35 cellular contexts compared by ENCODE assay signal in genomic region chr6:166916824-166917223, GRCh38.
"Had no signal": no experiment of that assay in that cellular context is flagged by ENCODE, and none has a peak within 500 bp of the region (broad histone marks: within the 10 kb centered on the region; RNA-seq: fewer than 3 reads in every experiment).

No MANE protein-coding gene starts in this region.

- H3K4me1 Mint-ChIP-seq: activated CD4-positive, alpha-beta T cell treated with anti-CD3 and anti-CD28 coated beads, Interleukin-2, amount 10 ng/mL, durations not matched to agents 24 days and 14 days; activated naive CD4-positive, alpha-beta T cell treated with anti-CD3 and anti-CD28 coated beads, Interleukin-2, amount 10 ng/mL, durations not matched to agents 7 days and 5 days; activated naive CD4-positive, alpha-beta T cell treated with anti-CD3 and anti-CD28 coated beads, Interleukin-2, amount 50 U/mL, for 24 hours; activated naive CD8-positive, alpha-beta T cell treated with anti-CD3 and anti-CD28 coated beads, Interleukin-2, amount 10 ng/mL, durations not matched to agents 7 days and 5 days; activated naive CD8-positive, alpha-beta T cell treated with anti-CD3 and anti-CD28 coated beads, Interleukin-2, amount 50 U/mL, for 24 hours; central memory CD8-positive, alpha-beta T cell had no signal

- H3K4me3 Mint-ChIP-seq: activated B cell treated with CpG ODN at 0.5 μM for 24 hours; activated CD4-positive, alpha-beta memory T cell treated with anti-CD3 and anti-CD28 coated beads for 36 hours; activated CD4-positive, alpha-beta T cell treated with anti-CD3 and anti-CD28 coated beads, Interleukin-2, amount 10 ng/mL, durations not matched to agents 24 days and 14 days; activated CD8-positive, alpha-beta T cell treated with anti-CD3 and anti-CD28 coated beads for 36 hours; activated naive CD4-positive, alpha-beta T cell treated with anti-CD3 and anti-CD28 coated beads, Interleukin-2, amount 10 ng/mL, durations not matched to agents 7 days and 5 days; activated naive CD4-positive, alpha-beta T cell treated with anti-CD3 and anti-CD28 coated beads, Interleukin-2, amount 50 U/mL, for 24 hours; activated naive CD8-positive, alpha-beta T cell; activated naive CD8-positive, alpha-beta T cell treated with anti-CD3 and anti-CD28 coated beads, Interleukin-2, amount 10 ng/mL, durations not matched to agents 7 days and 5 days; activated naive CD8-positive, alpha-beta T cell treated with anti-CD3 and anti-CD28 coated beads, Interleukin-2, amount 50 U/mL, for 24 hours; brain; central memory CD8-positive, alpha-beta T cell; T-helper 1 cell treated with Interleukin-12 subunit alpha and Interleukin-12 subunit beta and Interleukin-4 antibody, amounts not matched to agents 30 μg/mL and 1 μg/mL, for 36 hours; T-helper 2 cell treated with Interferon-gamma antibody and Interleukin-4, amounts not matched to agents 5 μg/mL and 100 μg/mL, for 36 hours had no signal

- H3K27me3 ChIP-seq: ascending aorta, cardiac muscle cell had no signal

- FAIRE-seq: bronchial epithelial cell had no signal

- H3K4me3 ChIP-seq: ascending aorta, cardiac muscle cell had no signal

- H3K27ac ChIP-seq: ascending aorta, cardiac muscle cell, VCaP had no signal

- H3K4me1 ChIP-seq: ascending aorta had no signal

- H3K27ac Mint-ChIP-seq: activated B cell treated with CpG ODN at 0.5 μM for 24 hours; activated CD4-positive, alpha-beta memory T cell treated with anti-CD3 and anti-CD28 coated beads for 36 hours; activated CD4-positive, alpha-beta T cell treated with anti-CD3 and anti-CD28 coated beads, Interleukin-2, amount 10 ng/mL, durations not matched to agents 24 days and 14 days; activated CD8-positive, alpha-beta T cell treated with anti-CD3 and anti-CD28 coated beads for 36 hours; activated naive CD4-positive, alpha-beta T cell treated with anti-CD3 and anti-CD28 coated beads, Interleukin-2, amount 10 ng/mL, durations not matched to agents 7 days and 5 days; activated naive CD4-positive, alpha-beta T cell treated with anti-CD3 and anti-CD28 coated beads, Interleukin-2, amount 50 U/mL, for 24 hours; activated naive CD8-positive, alpha-beta T cell; activated naive CD8-positive, alpha-beta T cell treated with anti-CD3 and anti-CD28 coated beads, Interleukin-2, amount 10 ng/mL, durations not matched to agents 7 days and 5 days; activated naive CD8-positive, alpha-beta T cell treated with anti-CD3 and anti-CD28 coated beads, Interleukin-2, amount 50 U/mL, for 24 hours; activated T-helper 2 cell treated with anti-CD3 and anti-CD28 coated beads, Interferon-gamma antibody, Interleukin-2, Interleukin-4, amounts not matched to agents 10 μg/mL and 5 μg/mL and 100 μg/mL, durations not matched to agents 14 hours and 24 hours and 36 hours; brain; T-helper 1 cell treated with Interleukin-12 subunit alpha and Interleukin-12 subunit beta and Interleukin-4 antibody, amounts not matched to agents 30 μg/mL and 1 μg/mL, for 36 hours; T-helper 2 cell treated with Interferon-gamma antibody and Interleukin-4, amounts not matched to agents 5 μg/mL and 100 μg/mL, for 36 hours had no signal

- H3K9me3 Mint-ChIP-seq: activated B cell treated with CpG ODN at 0.5 μM for 24 hours; activated naive CD4-positive, alpha-beta T cell treated with anti-CD3 and anti-CD28 coated beads, Interleukin-2, amount 50 U/mL, for 24 hours; central memory CD8-positive, alpha-beta T cell had no signal

- H3K27me3 Mint-ChIP-seq: activated B cell treated with CpG ODN at 0.5 μM for 24 hours; activated CD4-positive, alpha-beta memory T cell treated with anti-CD3 and anti-CD28 coated beads for 36 hours; activated CD4-positive, alpha-beta T cell treated with anti-CD3 and anti-CD28 coated beads, Interleukin-2, amount 10 ng/mL, durations not matched to agents 24 days and 14 days; activated CD8-positive, alpha-beta T cell treated with anti-CD3 and anti-CD28 coated beads for 36 hours; activated naive CD4-positive, alpha-beta T cell treated with anti-CD3 and anti-CD28 coated beads, Interleukin-2, amount 10 ng/mL, durations not matched to agents 7 days and 5 days; activated naive CD4-positive, alpha-beta T cell treated with anti-CD3 and anti-CD28 coated beads, Interleukin-2, amount 50 U/mL, for 24 hours; activated naive CD8-positive, alpha-beta T cell; activated naive CD8-positive, alpha-beta T cell treated with anti-CD3 and anti-CD28 coated beads, Interleukin-2, amount 10 ng/mL, durations not matched to agents 7 days and 5 days; activated naive CD8-positive, alpha-beta T cell treated with anti-CD3 and anti-CD28 coated beads, Interleukin-2, amount 50 U/mL, for 24 hours; brain; central memory CD8-positive, alpha-beta T cell had no signal

- DNase-seq: activated B cell treated with CpG ODN at 0.5 μM for 24 hours; activated CD4-positive, alpha-beta memory T cell treated with anti-CD3 and anti-CD28 coated beads for 36 hours; activated CD4-positive, alpha-beta T cell treated with anti-CD3 and anti-CD28 coated beads for 4 hours; activated CD4-positive, alpha-beta T cell treated with anti-CD3 and anti-CD28 coated beads, Interleukin-2, amount 10 ng/mL, durations not matched to agents 24 days and 14 days; activated CD4-positive, alpha-beta T cell treated with anti-CD3 and anti-CD28 coated beads, Interleukin-2, amount 50 U/mL, for 1 hour; activated CD4-positive, alpha-beta T cell treated with anti-CD3 and anti-CD28 coated beads, Interleukin-2, amount 50 U/mL, for 4 hours; activated CD4-positive, CD25-positive, alpha-beta regulatory T cell treated with anti-CD3 and anti-CD28 coated beads, Interleukin-2, amount 50 U/mL, for 72 hours; activated CD8-positive, alpha-beta memory T cell treated with anti-CD3 and anti-CD28 coated beads, Interleukin-2, amount 50 U/mL, for 4 hours; activated CD8-positive, alpha-beta T cell treated with anti-CD3 and anti-CD28 coated beads for 36 hours; activated effector memory CD4-positive, alpha-beta T cell treated with Interleukin-2 at 50 U/mL for 16 hours; activated gamma-delta T cell; activated naive CD4-positive, alpha-beta T cell treated with anti-CD3 and anti-CD28 coated beads, Interleukin-2, amount 10 ng/mL, durations not matched to agents 7 days and 5 days; activated naive CD4-positive, alpha-beta T cell treated with Interleukin-2 at 50 U/mL for 16 hours; activated naive CD8-positive, alpha-beta T cell treated with anti-CD3 and anti-CD28 coated beads, Interleukin-2, amount 10 ng/mL, durations not matched to agents 7 days and 5 days; activated naive CD8-positive, alpha-beta T cell treated with anti-CD3 and anti-CD28 coated beads, Interleukin-2, amount 50 U/mL, for 24 hours; activated T-cell treated with anti-CD3 and anti-CD28 coated beads for 4 hours; activated T-cell treated with anti-CD3 and anti-CD28 coated beads, Interleukin-2, amount 50 U/mL, for 1 hour; activated T-cell treated with anti-CD3 and anti-CD28 coated beads, Interleukin-2, amount 50 U/mL, for 48 hours; amygdala; anterior cingulate cortex; caudate nucleus; cerebellar nuclear complex; T-helper 2 cell; T-helper 9 cell had no signal

- H3K9me3 ChIP-seq: ascending aorta had no signal

- H3K36me3 Mint-ChIP-seq: activated naive CD8-positive, alpha-beta T cell treated with anti-CD3 and anti-CD28 coated beads, Interleukin-2, amount 10 ng/mL, durations not matched to agents 7 days and 5 days had no signal

- H3K36me3 ChIP-seq: ascending aorta, cardiac muscle cell had no signal
